ENCODE assay signal across 2 cellular contexts in the genomic region with DNA sequence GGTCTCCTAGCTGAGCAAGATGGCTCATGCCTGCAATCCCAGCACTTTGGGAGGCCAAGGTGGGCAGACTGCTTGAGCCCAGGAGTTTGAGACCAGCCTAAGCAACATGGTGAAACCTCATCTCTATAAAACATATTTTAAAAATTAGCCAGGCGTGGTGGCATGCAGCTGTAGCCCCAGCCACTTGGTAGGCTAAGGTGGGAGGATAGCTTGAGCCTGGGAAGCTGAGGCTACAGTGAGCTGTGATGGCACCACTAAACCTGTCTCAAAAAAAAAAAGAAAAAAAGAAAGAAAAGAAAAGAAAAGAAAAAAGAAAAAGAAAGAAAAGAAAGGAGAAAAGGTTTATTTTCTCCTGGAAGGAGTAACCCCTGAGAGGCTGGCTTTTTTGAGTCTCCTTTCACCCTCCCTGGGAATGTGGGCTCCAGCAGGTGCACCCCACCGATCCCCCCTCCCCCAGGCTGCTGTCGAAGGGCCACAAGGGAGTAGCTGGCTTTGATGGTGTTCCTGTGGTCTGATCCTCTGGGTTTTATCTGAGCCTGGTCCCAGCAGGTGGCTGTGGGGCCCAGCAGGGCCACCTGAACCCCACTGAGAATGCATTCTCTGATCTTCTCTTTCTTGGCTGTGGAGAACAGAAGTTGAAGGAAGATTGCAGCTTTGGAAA.
TF ChIP-seq lines count a peak whose summit lies in the region.

No MANE protein-coding gene starts in this region.

TF ChIP-seq in HCT116, 20 proteins besides CTCF, POLR2A, EP300 and RAD21 (continued from another document):
- TF ChIP-seq EGR1 (IDR thresholded peaks at IDR 0.05; ENCODE audit: low read depth) (no peak), YY1 (IDR thresholded peaks at IDR 0.05; ENCODE audit: extremely low read depth, insufficient replicate concordance, low read depth, low read length) (no peak), FOSL1 (IDR thresholded peaks at IDR 0.05; ENCODE audit: low read depth) (no peak), TCF7L2 (IDR thresholded peaks at IDR 0.05; ENCODE audit: borderline replicate concordance, extremely low read depth, insufficient read depth, insufficient read length) (peak; percentile 22)

TF ChIP-seq in WTC11, 78 proteins besides CTCF, POLR2A, EP300 and RAD21 (continued from another document):
- TF ChIP-seq, protein P1, sequence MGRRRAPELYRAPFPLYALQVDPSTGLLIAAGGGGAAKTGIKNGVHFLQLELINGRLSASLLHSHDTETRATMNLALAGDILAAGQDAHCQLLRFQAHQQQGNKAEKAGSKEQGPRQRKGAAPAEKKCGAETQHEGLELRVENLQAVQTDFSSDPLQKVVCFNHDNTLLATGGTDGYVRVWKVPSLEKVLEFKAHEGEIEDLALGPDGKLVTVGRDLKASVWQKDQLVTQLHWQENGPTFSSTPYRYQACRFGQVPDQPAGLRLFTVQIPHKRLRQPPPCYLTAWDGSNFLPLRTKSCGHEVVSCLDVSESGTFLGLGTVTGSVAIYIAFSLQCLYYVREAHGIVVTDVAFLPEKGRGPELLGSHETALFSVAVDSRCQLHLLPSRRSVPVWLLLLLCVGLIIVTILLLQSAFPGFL (CRISPR knock-in tag; IDR thresholded peaks at IDR 0.05; ENCODE audit: borderline replicate concordance) = no peak
